ENCODE assay signal across 1 cellular context in the genomic region with DNA sequence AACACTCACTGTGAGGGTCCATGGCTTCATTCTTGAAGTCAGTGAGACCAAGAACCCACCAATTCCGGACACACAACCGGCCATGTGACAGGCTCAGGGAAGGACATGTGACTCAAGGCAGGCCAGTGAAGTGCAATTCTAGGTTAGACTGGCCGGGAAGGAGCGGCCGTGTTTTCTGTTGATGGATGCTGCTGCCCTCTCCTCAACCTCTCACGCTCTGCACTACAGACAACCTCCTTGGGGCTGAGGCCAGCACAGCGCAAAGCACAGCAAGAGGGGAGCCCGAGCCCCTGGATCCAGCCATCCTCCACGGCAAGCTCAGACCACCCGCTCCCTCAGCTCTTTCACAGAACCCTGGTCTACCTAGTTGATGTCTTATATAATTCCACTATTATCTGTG.
TF ChIP-seq lines count a peak whose summit lies in the region.

No MANE protein-coding gene starts in this region.

TF ChIP-seq in A549, 52 proteins besides CTCF, POLR2A, EP300 and RAD21:
- TF ChIP-seq, protein P1, sequence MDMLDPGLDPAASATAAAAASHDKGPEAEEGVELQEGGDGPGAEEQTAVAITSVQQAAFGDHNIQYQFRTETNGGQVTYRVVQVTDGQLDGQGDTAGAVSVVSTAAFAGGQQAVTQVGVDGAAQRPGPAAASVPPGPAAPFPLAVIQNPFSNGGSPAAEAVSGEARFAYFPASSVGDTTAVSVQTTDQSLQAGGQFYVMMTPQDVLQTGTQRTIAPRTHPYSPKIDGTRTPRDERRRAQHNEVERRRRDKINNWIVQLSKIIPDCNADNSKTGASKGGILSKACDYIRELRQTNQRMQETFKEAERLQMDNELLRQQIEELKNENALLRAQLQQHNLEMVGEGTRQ (IDR thresholded peaks at IDR 0.05) = peak; percentile 25; the same call in 1 of the 2 replicates
- TF ChIP-seq, protein P2, sequence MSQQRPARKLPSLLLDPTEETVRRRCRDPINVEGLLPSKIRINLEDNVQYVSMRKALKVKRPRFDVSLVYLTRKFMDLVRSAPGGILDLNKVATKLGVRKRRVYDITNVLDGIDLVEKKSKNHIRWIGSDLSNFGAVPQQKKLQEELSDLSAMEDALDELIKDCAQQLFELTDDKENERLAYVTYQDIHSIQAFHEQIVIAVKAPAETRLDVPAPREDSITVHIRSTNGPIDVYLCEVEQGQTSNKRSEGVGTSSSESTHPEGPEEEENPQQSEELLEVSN (IDR thresholded peaks at IDR 0.05; ENCODE audit: borderline replicate concordance, low read depth) = no peak
